In the genomic region with DNA sequence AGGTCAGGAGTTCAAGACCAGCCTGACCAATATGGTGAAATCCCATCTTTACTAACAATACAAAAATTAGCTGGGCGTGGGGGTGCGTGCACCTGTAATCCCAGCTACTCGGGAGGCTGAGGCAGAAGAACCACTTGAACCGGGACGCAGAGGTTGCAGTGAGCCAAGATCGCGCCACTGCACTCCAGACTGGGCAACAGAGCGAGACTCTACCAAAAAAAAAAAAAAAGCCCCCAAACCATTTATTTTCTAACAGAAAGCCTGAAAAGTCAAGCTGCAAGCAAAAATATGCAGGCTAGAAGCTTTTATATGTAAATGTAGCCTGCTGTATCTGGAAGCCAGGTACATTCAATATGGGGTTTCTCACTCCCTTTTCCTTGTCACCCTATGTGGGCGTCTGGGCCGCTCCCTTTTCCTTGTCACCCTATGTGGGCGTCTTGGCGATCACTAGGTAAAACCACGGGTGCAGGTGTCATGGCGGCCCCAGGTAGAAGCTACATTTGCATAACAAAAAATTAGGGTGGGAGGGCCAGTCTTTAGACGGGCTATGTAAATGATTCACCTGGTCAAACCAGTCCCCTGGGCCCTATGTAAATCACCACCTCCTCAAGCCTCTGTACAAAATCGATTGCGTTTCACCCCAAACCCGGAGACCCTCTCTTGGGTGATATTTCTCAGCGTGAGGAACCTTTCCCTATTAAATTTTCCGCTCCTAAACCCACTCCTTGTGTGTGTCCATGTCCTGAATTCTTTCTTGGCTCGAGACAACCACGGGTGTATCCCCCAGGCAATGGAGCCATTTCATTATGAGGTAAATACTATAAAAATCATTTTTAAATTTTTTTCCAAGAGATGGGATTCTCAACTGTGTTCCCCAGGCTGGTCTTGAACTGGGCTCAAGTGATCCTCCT, we compare ENCODE assay signal across 2 cellular contexts.
TF ChIP-seq lines count a peak whose summit lies in the region.

No MANE protein-coding gene starts in this region.

TF ChIP-seq in HEK293, 187 proteins besides CTCF, POLR2A, EP300 and RAD21:
- TF ChIP-seq ZNF140 (tag by site-specific recombination; IDR thresholded peaks at IDR 0.05) (no peak), ZNF148 (tag by site-specific recombination; IDR thresholded peaks at IDR 0.05; ENCODE audit: borderline replicate concordance) (no peak), REPIN1 (tag by site-specific recombination; IDR thresholded peaks at IDR 0.05; ENCODE audit: low read depth) (no peak), ZNF121 (tag by site-specific recombination; IDR thresholded peaks at IDR 0.05) (peak; percentile 49; the same call in 1 of the 2 replicates), RBAK (tag by site-specific recombination; IDR thresholded peaks at IDR 0.05) (no peak), ZNF138 (tag by site-specific recombination; IDR thresholded peaks at IDR 0.05; ENCODE audit: borderline replicate concordance) (no peak), ZFP69B (tag by site-specific recombination; IDR thresholded peaks at IDR 0.05) (no peak)
- TF ChIP-seq, protein P1, sequence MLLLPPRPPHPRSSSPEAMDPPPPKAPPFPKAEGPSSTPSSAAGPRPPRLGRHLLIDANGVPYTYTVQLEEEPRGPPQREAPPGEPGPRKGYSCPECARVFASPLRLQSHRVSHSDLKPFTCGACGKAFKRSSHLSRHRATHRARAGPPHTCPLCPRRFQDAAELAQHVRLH (tag by site-specific recombination; IDR thresholded peaks at IDR 0.05) = no peak

TF ChIP-seq in K562, 482 proteins besides CTCF, POLR2A, EP300 and RAD21:
- TF ChIP-seq ZNF444 (CRISPR knock-in tag; IDR thresholded peaks at IDR 0.05) = no peak
